ENCODE assay signal across 16 cellular contexts in the genomic region with DNA sequence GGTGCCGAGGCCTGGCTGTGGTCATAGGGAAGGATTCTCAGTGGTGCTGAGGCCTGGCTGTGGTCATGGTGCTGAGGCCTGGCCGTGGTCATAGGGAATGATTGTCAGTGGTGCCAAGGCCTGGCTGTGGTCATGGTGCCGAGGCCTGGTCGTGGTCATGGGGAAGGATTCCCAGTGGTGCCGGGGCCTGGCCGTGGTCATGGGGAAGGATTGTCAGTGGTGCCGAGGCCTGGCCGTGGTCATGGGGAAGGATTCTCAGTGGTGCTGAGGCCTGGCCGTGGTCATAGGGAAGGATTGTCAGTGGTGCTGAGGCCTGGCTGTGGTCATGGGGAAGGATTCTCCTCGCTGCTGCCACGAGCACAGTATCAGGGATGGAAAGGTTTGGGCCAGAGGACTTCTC.
DNase-seq lines count a peak whose midpoint lies in the region; ATAC-seq and TF ChIP-seq lines count a peak whose summit lies in the region.
"Had no signal": no experiment of that assay in that cellular context is flagged by ENCODE, and none has a peak within 500 bp of the region (broad histone marks: within the 10 kb centered on the region; RNA-seq: fewer than 3 reads in every experiment).

No MANE protein-coding gene starts in this region.

- peaks cover 6% of the 10 kb centered on the region for H3K9me3 Mint-ChIP-seq in neural crest cell
- peaks cover 38% of the 10 kb centered on the region for H3K9me3 Mint-ChIP-seq in HFFc6

- H3K9me3 ChIP-seq in BLaER1 (0 out of 2 replicates have a peak, but pooled peaks cover 10% of the 10 kb centered on the region), DND-41 (ENCODE audit: insufficient read depth, low read length, severe bottlenecking) (no peaks in the 10 kb centered on the region)
- H3K9me3 ChIP-seq: HAP-1 had no signal

- no peak for ATAC-seq in DND-41 (ENCODE audit: insufficient read depth, low read depth)

- peaks cover under 1% of the 10 kb centered on the region for H3K36me3 Mint-ChIP-seq in neural crest cell (ENCODE audit: low read depth)
- H3K36me3 Mint-ChIP-seq in HFFc6 (ENCODE audit: low read depth): no peaks in the 10 kb centered on the region
- H3K36me3 Mint-ChIP-seq: CD4-positive, alpha-beta memory T cell had no signal

- H3K4me3 Mint-ChIP-seq in neural crest cell (no peak overlapping the region), HFFc6 (no peak overlapping the region)
- H3K4me3 Mint-ChIP-seq: B cell had no signal

- H3K4me2 ChIP-seq in BLaER1 (peak overlapping the region; percentile 78), DND-41 (ENCODE audit: insufficient read depth, low read length) (no peak overlapping the region)

- H3K9ac ChIP-seq in BLaER1 (peak overlapping the region; percentile 24; the same call in 1 of the 2 replicates), DND-41 (ENCODE audit: low read depth, low read length) (0 out of 2 replicates have a peak overlapping the region, but pooled peaks have one; percentile 3)
- H3K9ac ChIP-seq: GM23248 had no signal

- H3K27ac Mint-ChIP-seq in neural crest cell (ENCODE audit: unreplicated experiment) (peak overlapping the region; percentile 88), HFFc6 (no peak overlapping the region)
- H3K27ac Mint-ChIP-seq: B cell; CD4-positive, alpha-beta memory T cell had no signal

- peak overlapping the region; percentile 66 for H3K27ac ChIP-seq in BLaER1
- H3K27ac ChIP-seq in DND-41 (ENCODE audit: low read length): peak overlapping the region; percentile 27; the same call in 1 of the 2 replicates
- H3K27ac ChIP-seq: C4-2B, GM23248, HL-60 had no signal

- H3K27me3 Mint-ChIP-seq in neural crest cell (ENCODE audit: low read depth): no peaks in the 10 kb centered on the region
- H3K27me3 Mint-ChIP-seq in HFFc6 (ENCODE audit: insufficient read depth): no peaks in the 10 kb centered on the region

- DNase-seq in DND-41: no peak
- peak; percentile 25 for DNase-seq in ecto neural progenitor cell (ENCODE audit: low spot score)
- no peak for DNase-seq in neural crest cell (ENCODE audit: low read depth, low spot score)
- no peak for DNase-seq in activated T-cell treated with anti-CD3 and anti-CD28 coated beads, Interleukin-2, amount 50 U/mL, for 48 hours
- no peak for DNase-seq in cortex of kidney (lab: John Stamatoyannopoulos, UW)
- DNase-seq in HFFc6: no peak
- DNase-seq: CD4-positive, alpha-beta memory T cell; DMS153; DMS79; GF-D8; GM23248 had no signal

- H3K27me3 ChIP-seq in BLaER1: no peaks in the 10 kb centered on the region
- H3K27me3 ChIP-seq in DND-41 (ENCODE audit: insufficient read depth, low read length, poor library complexity): no peaks in the 10 kb centered on the region

- no peak overlapping the region for H3K4me3 ChIP-seq in BLaER1
- H3K4me3 ChIP-seq in DND-41 (ENCODE audit: low read depth in 1 of 2, low read length in 2 of 2): no peak overlapping the region
- H3K4me3 ChIP-seq: GM23248, HAP-1 had no signal

- H3K4me1 ChIP-seq in BLaER1 (peaks cover 62% of the 10 kb centered on the region), DND-41 (ENCODE audit: insufficient read depth, low read length) (peaks cover 34% of the 10 kb centered on the region)
- H3K4me1 ChIP-seq: HAP-1 had no signal

- H3K36me3 ChIP-seq in BLaER1 (no peaks in the 10 kb centered on the region), DND-41 (ENCODE audit: insufficient read depth, low read length) (no peaks in the 10 kb centered on the region)
- H3K36me3 ChIP-seq: HAP-1 had no signal

- H3K4me1 Mint-ChIP-seq in neural crest cell (no peaks in the 10 kb centered on the region), HFFc6 (ENCODE audit: low read depth) (no peaks in the 10 kb centered on the region)
- H3K4me1 Mint-ChIP-seq: CD4-positive, alpha-beta memory T cell had no signal

- H3K79me2 ChIP-seq in DND-41 (ENCODE audit: insufficient read depth, low read length): no peaks in the 10 kb centered on the region

- no peaks in the 10 kb centered on the region; the same call in 1 of the 2 replicates for H4K20me1 ChIP-seq in BLaER1
- H4K20me1 ChIP-seq in DND-41 (ENCODE audit: insufficient read depth, low read length): no peaks in the 10 kb centered on the region

- 0 out of 2 replicates have a peak overlapping the region, but pooled peaks have one; percentile 24 for H2AFZ ChIP-seq in DND-41 (ENCODE audit: low read depth, low read length)
- H2AFZ ChIP-seq: GM23248 had no signal

- TF ChIP-seq CTCF in DND-41 (IDR thresholded peaks at IDR 0.05; ENCODE audit: borderline replicate concordance, extremely low read depth, low read length, poor library complexity, severe bottlenecking) (no peak), neural crest cell (conservative IDR thresholded peaks at IDR 0.05) (no peak), HFFc6 (IDR thresholded peaks at IDR 0.05) (no peak)
